Comparison of ENCODE assay signal across 1 cellular context in genomic region chr17:81063488-81064093, GRCh38.
TF ChIP-seq lines count a peak whose summit lies in the region.

No MANE protein-coding gene starts in this region.

TF ChIP-seq in IMR-90, 13 proteins besides CTCF, POLR2A, EP300 and RAD21 (continued from another document):
- TF ChIP-seq CHD1 (IDR thresholded peaks at IDR 0.05; ENCODE audit: low read depth, low read length) (no peak), ELK1 (IDR thresholded peaks at IDR 0.05; ENCODE audit: borderline replicate concordance, low read depth, low read length) (no peak), MAFK (IDR thresholded peaks at IDR 0.05; ENCODE audit: low read depth, low read length) (no peak), CEBPB (IDR thresholded peaks at IDR 0.05; ENCODE audit: low read depth, low read length) (no peak), MXI1 (IDR thresholded peaks at IDR 0.05; ENCODE audit: borderline replicate concordance, low read depth, low read length) (no peak), MAZ (IDR thresholded peaks at IDR 0.05; ENCODE audit: borderline replicate concordance, low read depth, low read length) (no peak), BHLHE40 (IDR thresholded peaks at IDR 0.05; ENCODE audit: low read depth, low read length) (no peak), RCOR1 (IDR thresholded peaks at IDR 0.05; ENCODE audit: insufficient replicate concordance, low read length) (no peak), NFE2L2 (IDR thresholded peaks at IDR 0.05; ENCODE audit: low read depth, low read length) (no peak), SMC3 (IDR thresholded peaks at IDR 0.05; ENCODE audit: low read depth, low read length) (no peak)
